In the genomic region with DNA sequence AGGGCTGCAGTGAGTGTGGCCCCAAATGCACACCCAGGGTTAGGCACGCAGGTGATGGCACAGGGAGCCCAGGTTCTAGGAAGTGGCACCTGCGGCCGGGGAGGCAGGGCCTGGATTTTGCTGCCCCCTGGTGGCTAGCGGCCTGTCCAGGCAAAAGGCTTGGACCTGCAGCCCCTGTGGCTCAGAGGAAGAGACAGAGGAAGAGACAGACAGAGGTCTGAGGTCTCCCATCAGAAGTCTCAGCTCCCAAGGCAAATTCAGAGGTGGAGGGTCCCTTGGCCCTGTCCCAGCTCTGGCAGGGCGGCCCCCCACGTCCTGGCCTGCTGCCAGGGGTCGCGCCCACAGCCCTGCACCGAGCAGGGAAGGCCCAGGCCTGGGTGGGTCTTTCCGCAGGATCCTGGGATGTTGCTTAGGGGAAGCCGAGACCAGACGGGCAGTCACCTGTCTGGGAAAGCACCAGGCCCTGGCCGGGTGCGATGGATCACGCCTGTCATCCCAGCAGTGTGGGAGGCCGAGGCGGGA, we compare ENCODE assay signal across 8 cellular contexts. TPM values are rescaled to one million over a fixed set of nuclear protein-coding genes. Genes with fewer than 3 reads are reported as not detected.
DNase-seq lines count a peak whose midpoint lies in the region; ATAC-seq and TF ChIP-seq lines count a peak whose summit lies in the region.

No MANE protein-coding gene starts in this region.

- H3K9me3 ChIP-seq in ectodermal cell (ENCODE audit: control insufficient read depth, low read length), result no peaks in the 10 kb centered on the region

- H3K36me3 ChIP-seq in ectodermal cell (ENCODE audit: control insufficient read depth, insufficient read depth, low read length), result no peaks in the 10 kb centered on the region

- peak; percentile 59 for DNase-seq in GDM1 (lab: John Stamatoyannopoulos, UW)
- peak; percentile 91 for DNase-seq in NCI-H510A (lab: John Stamatoyannopoulos, UW)
- DNase-seq in activated CD8-positive, alpha-beta T cell treated with anti-CD3 and anti-CD28 coated beads for 36 hours, result peak; percentile 91
- peak; percentile 69 to 89 for DNase-seq in lung microvascular endothelial cell (ENCODE audit: low read depth in 2 of 2)
- peak; percentile 74 to 86 (median 75) for DNase-seq in stimulated activated CD4-positive, alpha-beta T cell treated with anti-CD3 and anti-CD28 coated beads, TNF-alpha, amount 100 ng/mL, for 48 hours (ENCODE audit: low read depth in 3 of 3)
- DNase-seq in putamen (ENCODE audit: low spot score), result no peak

- no peaks in the 10 kb centered on the region for H3K9me3 Mint-ChIP-seq in activated CD8-positive, alpha-beta T cell treated with anti-CD3 and anti-CD28 coated beads for 36 hours

- peak overlapping the region; percentile 98 for H3K27ac Mint-ChIP-seq in activated CD8-positive, alpha-beta T cell treated with anti-CD3 and anti-CD28 coated beads for 36 hours

- POLR2A ChIA-PET in activated CD8-positive, alpha-beta T cell treated with anti-CD3 and anti-CD28 coated beads for 36 hours (lab: Charles Lee), result interaction anchor here (0.6 to 8.3 kb wide), 12 partner anchors 8 to 319 kb away, joined by 3 to 138 read pairs (median 4); partner anchors contain the start of genes HES5, PANK4, PEX10 and PRXL2B

- H3K4me1 ChIP-seq in ectodermal cell (ENCODE audit: control insufficient read depth, insufficient read depth, low read length), result peaks cover 48% of the 10 kb centered on the region

- peaks cover 23% of the 10 kb centered on the region for H3K4me1 Mint-ChIP-seq in activated CD8-positive, alpha-beta T cell treated with anti-CD3 and anti-CD28 coated beads for 36 hours (ENCODE audit: low read depth)

- ATAC-seq in HG02759 (IDR thresholded peaks at IDR 0.05; ENCODE audit: unreplicated experiment), result peak; percentile 26
- ATAC-seq in activated CD8-positive, alpha-beta T cell treated with anti-CD3 and anti-CD28 coated beads for 36 hours, result peak; percentile 19

- H3K4me3 ChIP-seq in ectodermal cell (ENCODE audit: insufficient read depth, low read depth, low read length), result peak overlapping the region; percentile 56

- peak overlapping the region; percentile 3 for H3K27ac ChIP-seq in ectodermal cell (ENCODE audit: insufficient read depth, low read depth, low read length, poor library complexity, severe bottlenecking)

- no peaks in the 10 kb centered on the region for H3K27me3 ChIP-seq in ectodermal cell (ENCODE audit: control insufficient read depth, insufficient read depth, low read length, poor library complexity, severe bottlenecking)

- no peaks in the 10 kb centered on the region for H3K27me3 Mint-ChIP-seq in activated CD8-positive, alpha-beta T cell treated with anti-CD3 and anti-CD28 coated beads for 36 hours

- H3K36me3 Mint-ChIP-seq in activated CD8-positive, alpha-beta T cell treated with anti-CD3 and anti-CD28 coated beads for 36 hours (ENCODE audit: low read depth), result no peaks in the 10 kb centered on the region

- intact Hi-C loops in activated CD8-positive, alpha-beta T cell treated with anti-CD3 and anti-CD28 coated beads for 36 hours (cut with micrococcal nuclease), result loop anchor here (5.0 kb wide), 2 partner anchors 39 to 136 kb away; partner anchors contain the start of genes PEX10 and PRXL2B

- 43 to 45% methylated on average over 17 of the region's 17 CpGs for WGBS in ectodermal cell, 2 experiments

- CTCF ChIA-PET in activated CD8-positive, alpha-beta T cell treated with anti-CD3 and anti-CD28 coated beads for 36 hours (lab: Charles Lee), result interaction anchor here (0.6 to 2.8 kb wide), 14 partner anchors 8 to 353 kb away, joined by 3 to 30 read pairs (median 7); partner anchors contain the start of genes FAAP20, HES5, PANK4 and PEX10

- peak; percentile 96 for TF ChIP-seq CTCF in activated CD8-positive, alpha-beta T cell treated with anti-CD3 and anti-CD28 coated beads for 36 hours (IDR thresholded peaks at IDR 0.05)

- peak overlapping the region; percentile 83 for H3K4me3 Mint-ChIP-seq in activated CD8-positive, alpha-beta T cell treated with anti-CD3 and anti-CD28 coated beads for 36 hours

RNA-seq across cellular contexts. Expression of gene TNFRSF14, which starts 8.0 kb away (rescaled TPM):
- 100 to 1,000 TPM; 134 to 140 TPM for total RNA-seq in activated CD8-positive, alpha-beta T cell treated with anti-CD3 and anti-CD28 coated beads for 36 hours
- polyA plus RNA-seq in ectodermal cell (2013, experiment 1 of 4), result 0.85 TPM
- 1.2 TPM for polyA plus RNA-seq in ectodermal cell (2013, experiment 2 of 4)
- polyA plus RNA-seq in ectodermal cell (2013, experiment 3 of 4), result 0.69 TPM
- polyA plus RNA-seq in ectodermal cell (2013, experiment 4 of 4), result 0.65 TPM
- 55.8 and 177 TPM in 2 replicates for total RNA-seq in lung microvascular endothelial cell

RNA-seq across cellular contexts. Expression of gene HES5, which starts 18.1 kb away (rescaled TPM):
- total RNA-seq in activated CD8-positive, alpha-beta T cell treated with anti-CD3 and anti-CD28 coated beads for 36 hours, result not detected
- 22.0 TPM for polyA plus RNA-seq in ectodermal cell (2013, experiment 1 of 4)
- 34.7 TPM for polyA plus RNA-seq in ectodermal cell (2013, experiment 2 of 4)
- polyA plus RNA-seq in ectodermal cell (2013, experiment 3 of 4), result 42.2 TPM
- polyA plus RNA-seq in ectodermal cell (2013, experiment 4 of 4), result 53.9 TPM
- not detected in 2 replicates for total RNA-seq in lung microvascular endothelial cell

RNA-seq across cellular contexts. Expression of gene PANK4, which starts 21.7 kb away (rescaled TPM):
- total RNA-seq in activated CD8-positive, alpha-beta T cell treated with anti-CD3 and anti-CD28 coated beads for 36 hours, result 10 to 100 TPM; 39.0 to 40.6 TPM
- polyA plus RNA-seq in ectodermal cell (2013, experiment 1 of 4), result 49.5 TPM
- 37.4 TPM for polyA plus RNA-seq in ectodermal cell (2013, experiment 2 of 4)
- polyA plus RNA-seq in ectodermal cell (2013, experiment 3 of 4), result 34.6 TPM
- 35.3 TPM for polyA plus RNA-seq in ectodermal cell (2013, experiment 4 of 4)
- 14.8 and 21.0 TPM in 2 replicates for total RNA-seq in lung microvascular endothelial cell

RNA-seq across cellular contexts. Expression of gene PRXL2B, which starts 38.4 kb away (rescaled TPM):
- total RNA-seq in activated CD8-positive, alpha-beta T cell treated with anti-CD3 and anti-CD28 coated beads for 36 hours, result 10 to 100 TPM; 39.1 to 43.6 TPM
- 45.0 TPM for polyA plus RNA-seq in ectodermal cell (2013, experiment 1 of 4)
- 46.1 TPM for polyA plus RNA-seq in ectodermal cell (2013, experiment 2 of 4)
- 31.7 TPM for polyA plus RNA-seq in ectodermal cell (2013, experiment 3 of 4)
- 36.7 TPM for polyA plus RNA-seq in ectodermal cell (2013, experiment 4 of 4)
- 37.5 and 67.7 TPM in 2 replicates for total RNA-seq in lung microvascular endothelial cell
